Comparison of ENCODE assay signal across 23 cellular contexts in genomic region chr7:99709838-99710541, GRCh38. TPM values are rescaled to one million over a fixed set of nuclear protein-coding genes. Genes with fewer than 3 reads are reported as not detected.
"Had no signal": no experiment of that assay in that cellular context is flagged by ENCODE, and none has a peak within 500 bp of the region (broad histone marks: within the 10 kb centered on the region; RNA-seq: fewer than 3 reads in every experiment).

No MANE protein-coding gene starts in this region.

- H3K27me3 ChIP-seq: heart right ventricle, left lung, right lobe of liver, tibial artery, upper lobe of left lung, uterus had no signal

- H3K4me3 ChIP-seq: heart right ventricle, left lung, lung, psoas muscle, right lobe of liver, tibial artery, upper lobe of left lung, uterus had no signal

- H3K36me3 ChIP-seq: left lung, upper lobe of left lung, uterus had no signal

- FAIRE-seq: colon, frontal cortex, islet of Langerhans had no signal

- DNase-seq: effector memory CD8-positive, alpha-beta T cell; erythroblast; heart right ventricle; hypothalamus; left lung; mesendoderm; naive thymus-derived CD4-positive, alpha-beta T cell; nephron progenitor cell; psoas muscle; retina; right lobe of liver; stimulated activated CD4-positive, alpha-beta T cell treated with anti-CD3 and anti-CD28 coated beads, Interleukin-4, amount 100 ng/mL, for 1 hour; stimulated activated CD8-positive, alpha-beta memory T cell treated with anti-CD3 and anti-CD28 coated beads, Interleukin-4, amount 100 ng/mL, for 48 hours; stimulated activated naive CD8-positive, alpha-beta T cell treated with anti-CD3 and anti-CD28 coated beads, Interleukin-15, Interleukin-2, amounts not matched to agents 100 U/mL and 50 U/mL, for 24 hours; tibial artery; upper lobe of left lung; uterus had no signal

- H3K4me1 ChIP-seq: heart right ventricle, left lung, psoas muscle, right lobe of liver, tibial artery, upper lobe of left lung, uterus had no signal

- H3K27ac ChIP-seq: heart right ventricle, left lung, psoas muscle, right lobe of liver, tibial artery, upper lobe of left lung, uterus had no signal

- H3K9me3 ChIP-seq: right lobe of liver had no signal

RNA-seq across cellular contexts. Expression of gene CYP3A7, which starts 25.0 kb away (rescaled TPM):
- total RNA-seq: frontal cortex; heart right ventricle; mononuclear cell; naive thymus-derived CD4-positive, alpha-beta T cell; psoas muscle; temporal lobe had no signal
- polyA plus RNA-seq: heart right ventricle, psoas muscle had no signal

RNA-seq across cellular contexts. Expression of gene CYP3A5, which starts 30.2 kb away (rescaled TPM):
- total RNA-seq: heart right ventricle had no signal
